In genomic region chr6:47529734-47530133, GRCh38 we compare ENCODE assay signal across 22 cellular contexts. TPM values are rescaled to one million over a fixed set of nuclear protein-coding genes. Genes with fewer than 3 reads are reported as not detected.
DNase-seq lines count a peak whose midpoint lies in the region; ATAC-seq, FAIRE-seq and TF ChIP-seq lines count a peak whose summit lies in the region.
"Had no signal": no experiment of that assay in that cellular context is flagged by ENCODE, and none has a peak within 500 bp of the region (broad histone marks: within the 10 kb centered on the region; RNA-seq: fewer than 3 reads in every experiment).

No MANE protein-coding gene starts in this region.

- peak overlapping the region; percentile 0 for H3K27ac Mint-ChIP-seq in neural crest cell (ENCODE audit: unreplicated experiment)
- H3K27ac Mint-ChIP-seq: CD8-positive, alpha-beta T cell had no signal

- no peaks in the 10 kb centered on the region for H3K27me3 Mint-ChIP-seq in neural crest cell (ENCODE audit: low read depth)

- peaks cover 11% of the 10 kb centered on the region for H3K36me3 Mint-ChIP-seq in neural crest cell (ENCODE audit: low read depth)

- H3K36me3 ChIP-seq in prostate gland, result no peaks in the 10 kb centered on the region
- H3K36me3 ChIP-seq: MG63 had no signal

- intact Hi-C loops in prostate gland (cut with DNase I), result no loop called here

- no peaks in the 10 kb centered on the region for H3K27me3 ChIP-seq in prostate gland (replicated peaks; ENCODE audit: insufficient read depth)
- H3K27me3 ChIP-seq: MG63 had no signal

- no peak overlapping the region for H3K27ac ChIP-seq in prostate gland

- no peak for ATAC-seq in HG03139 (IDR thresholded peaks at IDR 0.05; ENCODE audit: unreplicated experiment)
- ATAC-seq: CD8-positive, alpha-beta T cell; PC-3 had no signal

- H3K9me3 Mint-ChIP-seq in neural crest cell, result peaks cover 6% of the 10 kb centered on the region
- H3K9me3 Mint-ChIP-seq: CD8-positive, alpha-beta T cell had no signal

- DNase-seq in H54 (ENCODE audit: insufficient read length, low spot score) (no peak), RPMI7951 (ENCODE audit: low read depth) (peak; percentile 1), foreskin melanocyte (peak; percentile 32), neural crest cell (ENCODE audit: low read depth, low spot score) (no peak), NCI-H1436 (lab: John Stamatoyannopoulos, UW) (no peak), prostate gland (ENCODE audit: low spot score) (no peak)
- DNase-seq: C1 segment of cervical spinal cord; Caco-2; CD8-positive, alpha-beta T cell; GOT3; HCEC 1CT; KBM-7; MG63; NCI-H1105 treated with DMSO at 0.1 percent for 48 hours; NCI-H446; NCI-H524 treated with DMSO at 0.1 percent for 48 hours; NCI-H82; NK-92 treated with Interleukin-12 subunit alpha and Interleukin-12 subunit beta, amount 100 ng/mL, for 24 hours; PC-3; RPMI8226; SHP77 had no signal

- TF ChIP-seq POLR2A in H54 (IDR thresholded peaks at IDR 0.05; ENCODE audit: low read depth, low read length) (no peak), prostate gland (IDR thresholded peaks at IDR 0.05) (no peak)

- H3K4me1 Mint-ChIP-seq in neural crest cell, result no peaks in the 10 kb centered on the region

- TF ChIP-seq CTCF in neural crest cell (conservative IDR thresholded peaks at IDR 0.05), result no peak
- TF ChIP-seq CTCF in prostate gland (IDR thresholded peaks at IDR 0.05), result no peak

- 90% methylated on average over 5 of the region's 5 CpGs for WGBS in prostate gland

- H3K4me3 ChIP-seq in prostate gland, result no peak overlapping the region
- H3K4me3 ChIP-seq: MG63 had no signal

- H3K4me3 Mint-ChIP-seq in neural crest cell, result no peak overlapping the region
- H3K4me3 Mint-ChIP-seq: CD8-positive, alpha-beta T cell had no signal

- peak; percentile 62 for FAIRE-seq in H54 (lab: Jason Lieb, UNC)

- no peaks in the 10 kb centered on the region for H3K9me3 ChIP-seq in prostate gland
- H3K9me3 ChIP-seq: Caco-2, MG63 had no signal

- no peaks in the 10 kb centered on the region for H3K4me1 ChIP-seq in prostate gland (replicated peaks)

RNA-seq across cellular contexts. Expression of gene CD2AP, which starts 52.1 kb away (rescaled TPM):
- total RNA-seq in RPMI7951 (2014; rRNA removed; shearing (Covaris generic)), result 20.3 and 27.2 TPM in 2 replicates
- total RNA-seq in neural crest cell, result 12.4 and 12.5 TPM in 2 replicates
- 10 to 100 TPM; 30.3 to 33.6 TPM for total RNA-seq in prostate gland

Comparison
In these comparisons a context has a peak if more than half of its experiments do, and no peak if none do; other contexts are left out.
1. DNase-seq: peak in RPMI7951 (single experiment) and foreskin melanocyte (single experiment); none in H54 (single experiment), neural crest cell (single experiment), NCI-H1436 (single experiment) and prostate gland (single experiment).